In genomic region chr7:134671670-134672069, GRCh38 we compare ENCODE assay signal across 20 cellular contexts.
"Had no signal": no experiment of that assay in that cellular context is flagged by ENCODE, and none has a peak within 500 bp of the region (broad histone marks: within the 10 kb centered on the region; RNA-seq: fewer than 3 reads in every experiment).

No MANE protein-coding gene starts in this region.

- H3K27ac ChIP-seq: foreskin keratinocyte, VCaP had no signal

- H3K27me3 ChIP-seq: foreskin keratinocyte had no signal

- H3K27ac Mint-ChIP-seq: brain, memory B cell, nephron progenitor cell, type B pancreatic cell had no signal

- H3K27me3 Mint-ChIP-seq: brain, memory B cell, type B pancreatic cell had no signal

- ATAC-seq: foreskin keratinocyte, left ventricle myocardium superior, right cardiac atrium had no signal

- H3K4me1 Mint-ChIP-seq: nephron progenitor cell had no signal

- FAIRE-seq: small intestine had no signal

- DNase-seq: activated CD4-positive, alpha-beta T cell treated with anti-CD3 and anti-CD28 coated beads, Interleukin-2, amount 50 U/mL, for 48 hours; activated naive CD4-positive, alpha-beta T cell treated with anti-CD3 and anti-CD28 coated beads, Interleukin-2, amount 50 U/mL, for 16 hours; amygdala; central memory CD4-positive, alpha-beta T cell; cortex of kidney; effector CD4-positive, alpha-beta T cell; foreskin keratinocyte; kidney glomerular epithelial cell; left ventricle myocardium superior; nephron progenitor cell; occipital lobe; right cardiac atrium; small intestine; stimulated activated CD4-positive, alpha-beta T cell treated with anti-CD3 and anti-CD28 coated beads, Interleukin-4, amount 100 ng/mL, for 24 hours; stimulated activated naive CD4-positive, alpha-beta T cell treated with Interleukin-2 at 50 U/mL for 16 hours; T-helper 1 cell had no signal

- H3K4me3 Mint-ChIP-seq: brain, memory B cell, nephron progenitor cell, type B pancreatic cell had no signal

- H3K9me3 Mint-ChIP-seq: memory B cell, type B pancreatic cell had no signal
